8 cellular contexts compared by ENCODE assay signal in the genomic region with DNA sequence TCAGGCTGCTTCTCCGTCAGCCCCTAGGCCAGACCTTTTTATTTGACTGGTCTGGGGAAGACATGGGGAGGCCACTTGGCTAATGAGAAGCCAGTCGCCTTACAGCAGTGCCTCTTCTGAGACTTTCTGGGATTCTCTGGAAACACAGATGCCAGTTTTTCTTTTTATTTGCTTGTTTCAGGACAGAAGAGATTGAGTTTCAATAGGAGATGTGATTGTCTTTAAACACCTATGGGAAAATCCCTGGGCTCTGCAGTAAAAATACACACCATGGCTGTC. TPM values are rescaled to one million over a fixed set of nuclear protein-coding genes. Genes with fewer than 3 reads are reported as not detected.
DNase-seq lines count a peak whose midpoint lies in the region; ATAC-seq lines count a peak whose summit lies in the region.

No MANE protein-coding gene starts in this region.

- peak overlapping the region; percentile 68 for H3K4me2 ChIP-seq in skeletal muscle satellite cell (ENCODE audit: low read length)

- DNase-seq in T-cell, result no peak
- DNase-seq in right cardiac atrium, result no peak
- DNase-seq in DMS79 treated with DMSO at 0.1 percent for 48 hours (lab: John Stamatoyannopoulos, UW), result no peak
- DNase-seq in stimulated activated CD4-positive, alpha-beta T cell treated with anti-CD3 and anti-CD28 coated beads, Interleukin-1b, Interleukin-23, amount 100 ng/mL, for 48 hours, result no peak

- H3K4me3 Mint-ChIP-seq in T-cell, result peak overlapping the region; percentile 77 to 80 (median 78)

- H3K4me1 Mint-ChIP-seq in T-cell, result peaks cover 75 to 82% (median 78%) of the 10 kb centered on the region in 3 donors

- H3K4me3 ChIP-seq in right cardiac atrium (ENCODE audit: low read length) (no peak overlapping the region), skeletal muscle satellite cell (ENCODE audit: low read length) (no peak overlapping the region)

- CTCF ChIA-PET in T-cell (lab: Charles Lee), result interaction anchor here in 1 of 2 donors (0.9 to 6.6 kb wide), 14 partner anchors 13 to 49 kb away, joined by 3 to 39 read pairs (median 7); partner anchors contain the start of gene BTG2

- no peaks in the 10 kb centered on the region for H3K9me3 Mint-ChIP-seq in T-cell

- H3K27me3 ChIP-seq in right cardiac atrium (ENCODE audit: control insufficient read depth, insufficient read depth) (no peaks in the 10 kb centered on the region), skeletal muscle satellite cell (ENCODE audit: control insufficient read depth, insufficient read depth, low read length) (peaks cover 28% of the 10 kb centered on the region)

- intact Hi-C loops in right cardiac atrium (cut with DNase I), result no loop called here

- peak overlapping the region; percentile 95 for H3K27ac ChIP-seq in right cardiac atrium (ENCODE audit: low read length)

- peak overlapping the region; percentile 95 to 99 for H3K27ac Mint-ChIP-seq in T-cell

- H3K9me3 ChIP-seq in right cardiac atrium (ENCODE audit: control insufficient read depth, low read length), result no peaks in the 10 kb centered on the region
- H3K9me3 ChIP-seq in skeletal muscle satellite cell (replicated peaks; ENCODE audit: low read length), result no peaks in the 10 kb centered on the region

- H3K9ac ChIP-seq in skeletal muscle satellite cell (ENCODE audit: low read depth, low read length), result no peak overlapping the region

- POLR2A ChIA-PET in T-cell (lab: Charles Lee), result interaction anchor here (0.6 to 12.3 kb wide), 14 partner anchors 15 to 1257 kb away, joined by 3 to 271 read pairs (median 7); partner anchors contain the start of gene BTG2 (in 2 of the 2)

- WGBS in right cardiac atrium, result 48% methylated on average over 2 of the region's 2 CpGs

- ATAC-seq in GM19395 (IDR thresholded peaks at IDR 0.05; ENCODE audit: unreplicated experiment), result peak; percentile 1
- no peak for ATAC-seq in T-cell (replicated peaks in 1 of 4)
- no peak for ATAC-seq in right cardiac atrium
- no peak for ATAC-seq in HG03135 (IDR thresholded peaks at IDR 0.05; ENCODE audit: unreplicated experiment)
- ATAC-seq in HG02970 (IDR thresholded peaks at IDR 0.05; ENCODE audit: low FRiP score, unreplicated experiment), result no peak

- no peaks in the 10 kb centered on the region for H3K27me3 Mint-ChIP-seq in T-cell

- H3K4me1 ChIP-seq in right cardiac atrium (ENCODE audit: control insufficient read depth, insufficient read depth, low read length) (peaks cover 30% of the 10 kb centered on the region), skeletal muscle satellite cell (ENCODE audit: control insufficient read depth, insufficient read depth, low read length) (peaks cover 35% of the 10 kb centered on the region)

- H3K36me3 ChIP-seq in skeletal muscle satellite cell (ENCODE audit: insufficient read depth, low read length), result no peaks in the 10 kb centered on the region

- H3K36me3 Mint-ChIP-seq in T-cell, result no peaks in the 10 kb centered on the region

RNA-seq across cellular contexts. Expression of gene BTG2, which starts 15.4 kb away (rescaled TPM):
- total RNA-seq in T-cell, result 100 to 1,000 TPM; 172 to 655 (median 186) TPM
- 100 to 1,000 TPM in 2 of 4 donors, 10 to 100 TPM in 2; 68.1 to 361 (median 105) TPM for total RNA-seq in right cardiac atrium
- 333 TPM for polyA plus RNA-seq in right cardiac atrium
- total RNA-seq in skeletal muscle satellite cell (2012; rRNA removed), result 6.1 and 7.0 TPM in 2 replicates
